ENCODE assay signal across 2 cellular contexts in genomic region chr15:66594836-66595235, GRCh38.
TF ChIP-seq lines count a peak whose summit lies in the region.

No MANE protein-coding gene starts in this region.

TF ChIP-seq in IMR-90, 13 proteins besides CTCF, POLR2A, EP300 and RAD21:
- TF ChIP-seq, protein P1, sequence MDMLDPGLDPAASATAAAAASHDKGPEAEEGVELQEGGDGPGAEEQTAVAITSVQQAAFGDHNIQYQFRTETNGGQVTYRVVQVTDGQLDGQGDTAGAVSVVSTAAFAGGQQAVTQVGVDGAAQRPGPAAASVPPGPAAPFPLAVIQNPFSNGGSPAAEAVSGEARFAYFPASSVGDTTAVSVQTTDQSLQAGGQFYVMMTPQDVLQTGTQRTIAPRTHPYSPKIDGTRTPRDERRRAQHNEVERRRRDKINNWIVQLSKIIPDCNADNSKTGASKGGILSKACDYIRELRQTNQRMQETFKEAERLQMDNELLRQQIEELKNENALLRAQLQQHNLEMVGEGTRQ (IDR thresholded peaks at IDR 0.05; ENCODE audit: low read depth, low read length), result no peak
- no peak for TF ChIP-seq MAFK (IDR thresholded peaks at IDR 0.05; ENCODE audit: low read depth, low read length)
- TF ChIP-seq MXI1 (IDR thresholded peaks at IDR 0.05; ENCODE audit: borderline replicate concordance, low read depth, low read length), result no peak
- no peak for TF ChIP-seq BHLHE40 (IDR thresholded peaks at IDR 0.05; ENCODE audit: low read depth, low read length)

TF ChIP-seq in H1, 55 proteins besides CTCF, POLR2A, EP300 and RAD21:
- TF ChIP-seq SP2 (IDR thresholded peaks at IDR 0.05; ENCODE audit: low read length), result no peak
- TF ChIP-seq BCL11A (IDR thresholded peaks at IDR 0.05; ENCODE audit: low read depth in 2 of 2, low read length in 2 of 2), result no peak
- no peak for TF ChIP-seq JUND (IDR thresholded peaks at IDR 0.05; ENCODE audit: low read length)
- no peak for TF ChIP-seq SIN3A (conservative IDR thresholded peaks at IDR 0.05 in 1 of 2, IDR thresholded peaks at IDR 0.05 in 1 of 2; ENCODE audit: low read depth in 1 of 2, low read length in 2 of 2)
- no peak for TF ChIP-seq TCF12 (IDR thresholded peaks at IDR 0.05; ENCODE audit: low read depth, low read length)
- no peak for TF ChIP-seq TAF7 (optimal IDR thresholded peaks at IDR 0.05; ENCODE audit: borderline replicate concordance, low read depth, low read length)
- TF ChIP-seq KDM1A (IDR thresholded peaks at IDR 0.05; ENCODE audit: borderline replicate concordance, low read length), result no peak
- TF ChIP-seq ATF2 (IDR thresholded peaks at IDR 0.05; ENCODE audit: low read length), result no peak
- TF ChIP-seq EZH2 (IDR thresholded peaks at IDR 0.05; ENCODE audit: low read depth, low read length, severe bottlenecking), result no peak
- no peak for TF ChIP-seq CEBPB (IDR thresholded peaks at IDR 0.05; ENCODE audit: low read depth, low read length)
- no peak for TF ChIP-seq ZNF274 (IDR thresholded peaks at IDR 0.05; ENCODE audit: borderline replicate concordance, extremely low read depth, low read length)
- no peak for TF ChIP-seq NANOG (IDR thresholded peaks at IDR 0.05; ENCODE audit: insufficient read depth, low read depth, low read length, poor library complexity, severe bottlenecking)
- TF ChIP-seq PHF8 (conservative IDR thresholded peaks at IDR 0.05; ENCODE audit: low read depth, low read length), result no peak
- TF ChIP-seq EGR1 (IDR thresholded peaks at IDR 0.05; ENCODE audit: borderline replicate concordance, low read depth, low read length), result no peak
